Comparison of ENCODE assay signal across 19 cellular contexts in the genomic region with DNA sequence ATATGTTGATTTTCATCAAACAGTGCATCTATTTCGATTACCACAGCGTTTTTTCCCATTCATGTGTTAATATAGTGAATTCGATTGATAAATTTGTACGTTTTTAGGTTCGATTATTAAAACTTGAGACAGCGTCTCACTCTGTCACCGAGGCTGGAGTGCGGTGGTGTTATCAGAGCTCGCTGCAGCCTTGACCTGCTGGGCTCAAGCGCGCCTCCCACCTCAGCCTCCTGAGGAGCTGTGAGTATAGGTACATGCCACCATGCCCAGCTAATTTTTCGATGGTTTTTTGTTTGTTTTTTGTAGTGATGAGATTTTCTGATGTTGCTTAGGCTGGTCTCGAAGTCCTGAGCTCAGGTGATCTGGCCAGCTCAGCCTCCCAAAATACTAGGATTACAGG. TPM values are rescaled to one million over a fixed set of nuclear protein-coding genes. Genes with fewer than 3 reads are reported as not detected.
"Had no signal": no experiment of that assay in that cellular context is flagged by ENCODE, and none has a peak within 500 bp of the region (broad histone marks: within the 10 kb centered on the region; RNA-seq: fewer than 3 reads in every experiment).

No MANE protein-coding gene starts in this region.

RNA-seq across cellular contexts. Expression of a gene that starts 1.0 kb away (rescaled TPM):
- total RNA-seq: naive thymus-derived CD8-positive, alpha-beta T cell; natural killer cell treated with Interleukin-12 subunit alpha and Interleukin-12 subunit beta and Interleukin-15 and Interleukin-18, amount 100 ng/mL, for 72 hours; neural crest cell; omental fat pad; osteocyte; pancreas; progenitor cell of endocrine pancreas; psoas muscle; renal cortical epithelial cell; right cardiac atrium; sciatic nerve; smooth muscle cell; spleen; suprapubic skin; testis; transverse colon; upper lobe of right lung; vagina had no signal
- polyA plus RNA-seq: naive thymus-derived CD8-positive, alpha-beta T cell; pancreas; psoas muscle; right cardiac atrium; smooth muscle cell; spleen; thymus had no signal

RNA-seq across cellular contexts. Expression of a gene that starts 8.5 kb away (rescaled TPM):
- total RNA-seq: naive thymus-derived CD8-positive, alpha-beta T cell; natural killer cell treated with Interleukin-12 subunit alpha and Interleukin-12 subunit beta and Interleukin-15 and Interleukin-18, amount 100 ng/mL, for 72 hours; neural crest cell; omental fat pad; osteocyte; pancreas; progenitor cell of endocrine pancreas; psoas muscle; renal cortical epithelial cell; right cardiac atrium; sciatic nerve; smooth muscle cell; spleen; suprapubic skin; transverse colon; upper lobe of right lung; vagina had no signal
- polyA plus RNA-seq: naive thymus-derived CD8-positive, alpha-beta T cell; pancreas; psoas muscle; right cardiac atrium; smooth muscle cell; spleen; thymus had no signal

RNA-seq across cellular contexts. Expression of a gene that starts 10.6 kb away (rescaled TPM):
- total RNA-seq: naive thymus-derived CD8-positive, alpha-beta T cell; natural killer cell treated with Interleukin-12 subunit alpha and Interleukin-12 subunit beta and Interleukin-15 and Interleukin-18, amount 100 ng/mL, for 72 hours; neural crest cell; omental fat pad; osteocyte; pancreas; progenitor cell of endocrine pancreas; psoas muscle; renal cortical epithelial cell; right cardiac atrium; sciatic nerve; smooth muscle cell; spleen; suprapubic skin; transverse colon; upper lobe of right lung; vagina had no signal
- polyA plus RNA-seq: naive thymus-derived CD8-positive, alpha-beta T cell; pancreas; psoas muscle; right cardiac atrium; smooth muscle cell; spleen; thymus had no signal

RNA-seq across cellular contexts. Expression of a gene that starts 18.1 kb away (rescaled TPM):
- total RNA-seq: naive thymus-derived CD8-positive, alpha-beta T cell; natural killer cell treated with Interleukin-12 subunit alpha and Interleukin-12 subunit beta and Interleukin-15 and Interleukin-18, amount 100 ng/mL, for 72 hours; neural crest cell; omental fat pad; osteocyte; pancreas; progenitor cell of endocrine pancreas; psoas muscle; renal cortical epithelial cell; right cardiac atrium; sciatic nerve; smooth muscle cell; spleen; suprapubic skin; transverse colon; upper lobe of right lung; vagina had no signal
- polyA plus RNA-seq: naive thymus-derived CD8-positive, alpha-beta T cell; pancreas; psoas muscle; right cardiac atrium; smooth muscle cell; spleen; thymus had no signal

RNA-seq across cellular contexts. Expression of a gene that starts 20.1 kb away (rescaled TPM):
- total RNA-seq: naive thymus-derived CD8-positive, alpha-beta T cell; natural killer cell treated with Interleukin-12 subunit alpha and Interleukin-12 subunit beta and Interleukin-15 and Interleukin-18, amount 100 ng/mL, for 72 hours; neural crest cell; omental fat pad; osteocyte; progenitor cell of endocrine pancreas; psoas muscle; renal cortical epithelial cell; right cardiac atrium; sciatic nerve; smooth muscle cell; spleen; suprapubic skin; transverse colon; upper lobe of right lung; vagina had no signal
- polyA plus RNA-seq: naive thymus-derived CD8-positive, alpha-beta T cell; pancreas; psoas muscle; right cardiac atrium; smooth muscle cell; spleen had no signal
